ENCODE assay signal across 19 cellular contexts in genomic region chr9:130852801-130853200, GRCh38. TPM values are rescaled to one million over a fixed set of nuclear protein-coding genes. Genes with fewer than 3 reads are reported as not detected.
"Had no signal": no experiment of that assay in that cellular context is flagged by ENCODE, and none has a peak within 500 bp of the region (broad histone marks: within the 10 kb centered on the region; RNA-seq: fewer than 3 reads in every experiment).

No MANE protein-coding gene starts in this region.

- H3K9me3 ChIP-seq: ovary, SJSA1, upper lobe of right lung had no signal

- H3K4me3 ChIP-seq: cardiac muscle cell, dorsolateral prefrontal cortex, ovary, SJSA1, skin epidermis, upper lobe of right lung had no signal

- H3K27ac ChIP-seq: ovary, SJSA1, upper lobe of right lung had no signal

- H3K27ac Mint-ChIP-seq: activated naive CD4-positive, alpha-beta T cell treated with anti-CD3 and anti-CD28 coated beads, Interleukin-2, amount 10 ng/mL, durations not matched to agents 7 days and 5 days; activated T-cell treated with anti-CD3 and anti-CD28 coated beads, Interleukin-2, amount 50 U/mL, for 24 hours had no signal

- H3K4me1 Mint-ChIP-seq: activated naive CD4-positive, alpha-beta T cell treated with anti-CD3 and anti-CD28 coated beads, Interleukin-2, amount 10 ng/mL, durations not matched to agents 7 days and 5 days had no signal

- DNase-seq: activated naive CD4-positive, alpha-beta T cell treated with anti-CD3 and anti-CD28 coated beads, Interleukin-2, amount 10 ng/mL, durations not matched to agents 7 days and 5 days; activated T-cell treated with anti-CD3 and anti-CD28 coated beads, Interleukin-2, amount 50 U/mL, for 24 hours; dorsolateral prefrontal cortex; hippocampal formation; left ventricle myocardium superior; ovary; retina; stimulated activated CD4-positive, alpha-beta T cell treated with anti-CD3 and anti-CD28 coated beads, Interleukin-15, amount 100 ng/mL, for 24 hours; stimulated activated CD4-positive, alpha-beta T cell treated with anti-CD3 and anti-CD28 coated beads, Interleukin-4, amount 100 ng/mL, for 1 hour; stimulated activated naive B cell treated with anti-CD40 and anti-IgM and Interleukin-4, amounts not matched to agents 10 μg/mL and 1 μg/mL and 100 μg/mL, for 72 hours; upper lobe of right lung had no signal

- H3K36me3 ChIP-seq: ovary had no signal

- ATAC-seq: activated CD4-positive, CD25-positive, alpha-beta regulatory T cell treated with anti-CD3 and anti-CD28 coated beads, Interleukin-2, amount 50 U/mL, for 24 hours; left ventricle myocardium superior; stimulated activated naive B cell treated with anti-CD40 and anti-IgM and Interleukin-4, amounts not matched to agents 10 μg/mL and 1 μg/mL and 100 μg/mL, for 72 hours; upper lobe of right lung had no signal

- H3K27me3 Mint-ChIP-seq: activated naive CD4-positive, alpha-beta T cell treated with anti-CD3 and anti-CD28 coated beads, Interleukin-2, amount 10 ng/mL, durations not matched to agents 7 days and 5 days; activated T-cell treated with anti-CD3 and anti-CD28 coated beads, Interleukin-2, amount 50 U/mL, for 24 hours; stimulated activated naive B cell treated with anti-CD40 and anti-IgM and Interleukin-4, amounts not matched to agents 10 μg/mL and 1 μg/mL and 100 μg/mL, for 72 hours had no signal

- H3K9me3 Mint-ChIP-seq: activated naive CD4-positive, alpha-beta T cell treated with anti-CD3 and anti-CD28 coated beads, Interleukin-2, amount 10 ng/mL, durations not matched to agents 7 days and 5 days; activated T-cell treated with anti-CD3 and anti-CD28 coated beads, Interleukin-2, amount 50 U/mL, for 24 hours; stimulated activated naive B cell treated with anti-CD40 and anti-IgM and Interleukin-4, amounts not matched to agents 10 μg/mL and 1 μg/mL and 100 μg/mL, for 72 hours had no signal

- H3K4me3 Mint-ChIP-seq: activated naive CD4-positive, alpha-beta T cell treated with anti-CD3 and anti-CD28 coated beads, Interleukin-2, amount 10 ng/mL, durations not matched to agents 7 days and 5 days; activated T-cell treated with anti-CD3 and anti-CD28 coated beads, Interleukin-2, amount 50 U/mL, for 24 hours; stimulated activated naive B cell treated with anti-CD40 and anti-IgM and Interleukin-4, amounts not matched to agents 10 μg/mL and 1 μg/mL and 100 μg/mL, for 72 hours had no signal

- H3K27me3 ChIP-seq: cardiac muscle cell, dorsolateral prefrontal cortex, ovary, SJSA1, upper lobe of right lung had no signal

RNA-seq across cellular contexts. Expression of gene QRFP, which starts 43.8 kb away (rescaled TPM):
- total RNA-seq: cardiac muscle cell; dorsolateral prefrontal cortex; glomerular endothelial cell; left ventricle myocardium superior; mesenteric fat pad; myocyte; ovary; SJSA1; T-helper 2 cell treated with Interferon-gamma antibody and Interleukin-4, amounts not matched to agents 100 ng/mL and 5 ng/mL, for 36 hours; upper lobe of right lung had no signal
